9 cellular contexts compared by ENCODE assay signal in the genomic region with DNA sequence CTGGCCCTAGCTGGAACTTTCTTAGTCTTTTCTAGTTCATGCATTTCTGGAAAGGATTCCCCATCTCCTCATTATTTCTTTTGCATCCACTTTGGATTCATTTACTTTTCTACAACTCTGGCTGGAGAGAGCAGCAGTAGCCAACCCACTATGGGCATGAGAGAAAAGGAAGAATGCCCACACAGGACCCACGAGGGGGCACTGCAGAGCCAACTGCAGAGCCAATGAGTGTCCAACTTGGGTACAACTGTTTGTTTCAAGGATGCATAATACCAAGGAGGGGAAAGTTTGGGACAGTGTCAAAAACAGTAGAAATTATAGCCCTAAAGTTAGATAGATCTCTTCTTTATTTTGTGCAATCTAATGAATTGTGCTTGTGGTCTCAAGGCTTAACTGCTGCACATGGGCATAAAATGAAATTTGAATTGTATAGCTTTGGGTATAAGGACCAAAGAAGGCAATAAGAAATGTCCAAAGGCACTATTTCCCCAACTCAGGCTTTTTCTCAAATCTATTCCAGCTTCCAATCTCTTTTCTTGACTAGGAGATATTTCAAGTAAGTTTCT.
DNase-seq lines count a peak whose midpoint lies in the region; ATAC-seq and TF ChIP-seq lines count a peak whose summit lies in the region.
"Had no signal": no experiment of that assay in that cellular context is flagged by ENCODE, and none has a peak within 500 bp of the region (broad histone marks: within the 10 kb centered on the region; RNA-seq: fewer than 3 reads in every experiment).

No MANE protein-coding gene starts in this region.

- peak; percentile 55 for TF ChIP-seq CTCF in HFF-Myc (IDR thresholded peaks at IDR 0.05; ENCODE audit: low read depth, low read length, missing control alignments)
- TF ChIP-seq CTCF in right lobe of liver (IDR thresholded peaks at IDR 0.05), result peak; percentile 26 to 47 (median 44)

- 38% methylated on average over 1 of the region's 1 CpG for WGBS in right lobe of liver (ENCODE audit: insufficient coverage, low coverage, low lambda C conversion rate, missing lambda C conversion rate)

- no peak overlapping the region for H3K27ac ChIP-seq in right lobe of liver
- H3K27ac ChIP-seq: VCaP had no signal

- intact Hi-C loops in right lobe of liver (cut with DNase I), result no loop called here

- ATAC-seq in right lobe of liver, result peak; percentile 65 to 73 (median 70)
- no peak for ATAC-seq in HG02870 (IDR thresholded peaks at IDR 0.05; ENCODE audit: unreplicated experiment)
- ATAC-seq in GM21619 (IDR thresholded peaks at IDR 0.05; ENCODE audit: unreplicated experiment), result no peak
- no peak for ATAC-seq in HG02938 (IDR thresholded peaks at IDR 0.05; ENCODE audit: unreplicated experiment)
- no peak for ATAC-seq in GM21717 (IDR thresholded peaks at IDR 0.05; ENCODE audit: unreplicated experiment)

- DNase-seq in DMS53 treated with DMSO at 0.1 percent for 48 hours (lab: John Stamatoyannopoulos, UW; ENCODE audit: unreplicated experiment) (peak; percentile 33), HFF-Myc (ENCODE audit: extremely low read depth, low read depth) (no peak), amniotic epithelial cell (ENCODE audit: low read depth) (peak; percentile 38), right lobe of liver (no peak)

- no peak for TF ChIP-seq POLR2A in right lobe of liver (IDR thresholded peaks at IDR 0.05)

- no peaks in the 10 kb centered on the region for H3K27me3 ChIP-seq in right lobe of liver

- H3K9me3 ChIP-seq in right lobe of liver, result no peaks in the 10 kb centered on the region

- no peak overlapping the region for H3K4me3 ChIP-seq in HFF-Myc (replicated peaks; ENCODE audit: low read depth, low read length)
- no peak overlapping the region for H3K4me3 ChIP-seq in right lobe of liver

- peaks cover 0 to 15% (median 7%) of the 10 kb centered on the region in 4 donors for H3K4me1 ChIP-seq in right lobe of liver

- H3K36me3 ChIP-seq in right lobe of liver, result no peaks in the 10 kb centered on the region

Comparison
In these comparisons a context has a peak if more than half of its experiments do, and no peak if none do; other contexts are left out.
1. DNase-seq: peak in DMS53 treated with DMSO at 0.1 percent for 48 hours (single experiment) and amniotic epithelial cell (single experiment); none in HFF-Myc (single experiment) and right lobe of liver (0 of 3).
2. ATAC-seq: peak in right lobe of liver (4 of 4); none in HG02870 (single experiment), GM21619 (single experiment), HG02938 (single experiment) and GM21717 (single experiment).